9 cellular contexts compared by ENCODE assay signal in the genomic region with DNA sequence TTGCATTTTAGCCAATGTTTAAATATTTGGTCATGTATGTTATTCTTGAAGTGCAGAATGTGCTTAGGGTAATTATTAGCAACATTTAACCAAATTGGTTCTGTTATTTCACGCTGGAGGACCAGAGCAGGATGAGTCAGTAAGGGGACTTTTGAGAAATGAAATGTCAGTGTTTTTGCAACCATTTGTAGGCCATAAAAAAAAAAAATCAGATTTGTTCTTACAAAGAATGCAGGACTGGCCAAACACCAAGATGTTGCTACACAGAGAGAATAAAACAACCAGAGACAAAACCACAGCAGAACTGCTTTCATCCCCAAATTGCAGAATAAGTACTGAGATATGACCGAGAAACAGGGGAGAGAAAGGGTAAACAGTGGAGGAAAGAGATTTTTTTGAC.
A peak's percentile ranks its signal among the peaks of the same experiment; 100 is the strongest.
DNase-seq lines count a peak whose midpoint lies in the region; ATAC-seq and TF ChIP-seq lines count a peak whose summit lies in the region.
"Had no signal": no experiment of that assay in that cellular context is flagged by ENCODE, and none has a peak within 500 bp of the region (broad histone marks: within the 10 kb centered on the region; RNA-seq: fewer than 3 reads in every experiment).

No MANE protein-coding gene starts in this region.

- H3K27ac Mint-ChIP-seq in HFFc6, result peak overlapping the region; percentile 64
- H3K27ac Mint-ChIP-seq: GM23338 had no signal

- H3K4me1 ChIP-seq in lung (ENCODE audit: control insufficient read depth in 2 of 2, insufficient read depth in 2 of 2, low read length in 2 of 2), result no peaks in the 10 kb centered on the region

- no peaks in the 10 kb centered on the region for H3K36me3 ChIP-seq in lung (ENCODE audit: control insufficient read depth in 2 of 2, insufficient read depth in 2 of 2, low read length in 2 of 2)

- peaks cover 3% of the 10 kb centered on the region for H3K27me3 Mint-ChIP-seq in HFFc6 (ENCODE audit: insufficient read depth)

- no peak for TF ChIP-seq CTCF in HFFc6 (IDR thresholded peaks at IDR 0.05)
- no peak for TF ChIP-seq CTCF in epithelial cell of proximal tubule (conservative IDR thresholded peaks at IDR 0.05; ENCODE audit: low read depth, low read length)
- TF ChIP-seq CTCF in lung (IDR thresholded peaks at IDR 0.05; ENCODE audit: control extremely low read depth, extremely low read depth), result no peak

- H3K27me3 ChIP-seq in lung (ENCODE audit: control insufficient read depth, insufficient read depth), result no peaks in the 10 kb centered on the region

- peaks cover 49% of the 10 kb centered on the region for H3K36me3 Mint-ChIP-seq in HFFc6 (ENCODE audit: low read depth)

- ATAC-seq in lung (ENCODE audit: insufficient read depth, low FRiP score), result peak; percentile 62
- ATAC-seq: GM23338 had no signal

- intact Hi-C loops in posterior vena cava (cut with DNase I) (no loop called here), posterior cingulate gyrus (cut with DNase I) (no loop called here)

- 62 to 84% methylated on average over 2 of the region's 2 CpGs for WGBS in lung, 2 donors

- peaks cover 22% of the 10 kb centered on the region for H3K4me1 Mint-ChIP-seq in HFFc6 (ENCODE audit: low read depth)

- DNase-seq in HFFc6 (peak; percentile 82), epithelial cell of proximal tubule (ENCODE audit: low read depth) (peak; percentile 84), lung (ENCODE audit: low spot score) (no peak), ureter (ENCODE audit: low spot score) (peak; percentile 51), posterior vena cava (ENCODE audit: low spot score) (no peak), iPS-NIHi11 (ENCODE audit: low spot score) (no peak), posterior cingulate gyrus (no peak)
- DNase-seq: KG1 had no signal

- no peak overlapping the region for H3K4me3 ChIP-seq in epithelial cell of proximal tubule (ENCODE audit: low read depth, low read length)
- no peak overlapping the region for H3K4me3 ChIP-seq in lung
- H3K4me3 ChIP-seq: GM23338 had no signal

- H3K9me3 ChIP-seq in lung (ENCODE audit: control insufficient read depth in 2 of 2, insufficient read depth in 1 of 2, low read length in 1 of 2), result peaks cover 6 to 14% of the 10 kb centered on the region in 2 donors

- H3K4me3 Mint-ChIP-seq in HFFc6, result peak overlapping the region; percentile 62
- H3K4me3 Mint-ChIP-seq: GM23338 had no signal

- peaks cover 30% of the 10 kb centered on the region for H3K9me3 Mint-ChIP-seq in HFFc6

- H3K27ac ChIP-seq in lung (ENCODE audit: low read depth in 1 of 2, low read length in 1 of 2), result no peak overlapping the region

Comparison
In these comparisons a context has a peak if more than half of its experiments do, and no peak if none do; other contexts are left out.
1. DNase-seq: peak in HFFc6 (single experiment), epithelial cell of proximal tubule (single experiment) and ureter (single experiment); none in lung (single experiment), posterior vena cava (single experiment), iPS-NIHi11 (single experiment) and posterior cingulate gyrus (0 of 10).